Comparison of ENCODE assay signal across 8 cellular contexts in genomic region chr14:76929927-76930326, GRCh38.
DNase-seq lines count a peak whose midpoint lies in the region; ATAC-seq, FAIRE-seq and TF ChIP-seq lines count a peak whose summit lies in the region.

No MANE protein-coding gene starts in this region.

- POLR2A ChIA-PET in Panc1 (lab: Charles Lee): no interaction called here

- CTCF ChIA-PET in Panc1 (lab: Charles Lee): no interaction called here

- H3K9me3 ChIP-seq in Panc1 (ENCODE audit: control insufficient read depth, insufficient read depth, low read depth, low read length) (no peaks in the 10 kb centered on the region), neural progenitor cell (ENCODE audit: low read depth) (no peaks in the 10 kb centered on the region)

- TF ChIP-seq CTCF in Panc1 (IDR thresholded peaks at IDR 0.05) (no peak), neural progenitor cell (IDR thresholded peaks at IDR 0.05) (no peak)

- H3K4me3 ChIP-seq in Panc1 (ENCODE audit: low read depth in 2 of 2, low read length in 2 of 2) (no peak overlapping the region), neural progenitor cell (no peak overlapping the region)

- no peaks in the 10 kb centered on the region for H3K36me3 ChIP-seq in Panc1 (ENCODE audit: control insufficient read depth, insufficient read depth, low read length)
- no peaks in the 10 kb centered on the region for H3K36me3 ChIP-seq in neural progenitor cell

- intact Hi-C loops in Panc1 (cut with micrococcal nuclease; ENCODE audit: unreplicated experiment): no loop called here

- H3K27me3 ChIP-seq in Panc1 (ENCODE audit: control insufficient read depth, insufficient read depth, low read length) (no peaks in the 10 kb centered on the region), neural progenitor cell (no peaks in the 10 kb centered on the region)

- no TSS peak for BruUV-seq in Panc1 (replicated peaks; lab: Mats Ljungman, UMichigan)

- H3K27ac ChIP-seq in Panc1 (ENCODE audit: low read length): peak overlapping the region; percentile 21; the same call in 1 of the 2 replicates
- no peak overlapping the region for H3K27ac ChIP-seq in neural progenitor cell

- DNase-seq in GM12891 (ENCODE audit: insufficient read length, low spot score) (no peak), Panc1 (ENCODE audit: low read depth, low spot score) (no peak), neural progenitor cell (ENCODE audit: low spot score) (no peak), DMS153 (lab: John Stamatoyannopoulos, UW) (no peak), D341Med (ENCODE audit: low spot score) (no peak), hippocampal formation (lab: John Stamatoyannopoulos, UW) (no peak)
- DNase-seq in activated naive CD4-positive, alpha-beta T cell treated with anti-CD3 and anti-CD28 coated beads, Interleukin-2, amount 50 U/mL, for 16 hours: peak; percentile 42

- H3K4me1 ChIP-seq in Panc1 (ENCODE audit: control insufficient read depth, insufficient read depth, low read length): peaks cover 34% of the 10 kb centered on the region
- peaks cover 20% of the 10 kb centered on the region for H3K4me1 ChIP-seq in neural progenitor cell

- H3K4me3 Mint-ChIP-seq in neural progenitor cell: peak overlapping the region; percentile 25

- no peaks in the 10 kb centered on the region for H3K79me2 ChIP-seq in neural progenitor cell (ENCODE audit: low read depth)

- H4K20me1 ChIP-seq in neural progenitor cell (ENCODE audit: low read depth): no peaks in the 10 kb centered on the region

- peaks cover 17% of the 10 kb centered on the region for H3K27me3 Mint-ChIP-seq in neural progenitor cell (ENCODE audit: insufficient read depth, low read depth)

- H2AFZ ChIP-seq in neural progenitor cell (replicated peaks): no peak overlapping the region

- H3K27ac Mint-ChIP-seq in neural progenitor cell: peak overlapping the region; percentile 42

- no peak overlapping the region for H3K9ac ChIP-seq in neural progenitor cell

- peaks cover 5% of the 10 kb centered on the region for H3F3A ChIP-seq in neural progenitor cell (ENCODE audit: low read depth)

- TF ChIP-seq POLR2A in GM12891 (IDR thresholded peaks at IDR 0.05; ENCODE audit: low read depth, low read length): no peak

- FAIRE-seq in GM12891 (lab: Jason Lieb, UNC): peak; percentile 80

- ATAC-seq in Panc1: no peak
- ATAC-seq in HG03159 (IDR thresholded peaks at IDR 0.05; ENCODE audit: unreplicated experiment): no peak

- no peak overlapping the region for H3K4me2 ChIP-seq in neural progenitor cell

- in situ Hi-C loops in Panc1 (cut with HindIII; ENCODE audit: low pct_unique_long_range_greater_than_20kb, low sequenced_read_pairs): no loop called here

- peaks cover 82% of the 10 kb centered on the region for H3K4me1 Mint-ChIP-seq in neural progenitor cell

- H3K36me3 Mint-ChIP-seq in neural progenitor cell: no peaks in the 10 kb centered on the region

- H3K9me3 Mint-ChIP-seq in neural progenitor cell: no peaks in the 10 kb centered on the region

TF ChIP-seq in GM12891, 5 proteins besides CTCF, POLR2A, EP300 and RAD21:
- TF ChIP-seq TAF1 (IDR thresholded peaks at IDR 0.05; ENCODE audit: low read depth, low read length) (no peak), POLR2AphosphoS5 (IDR thresholded peaks at IDR 0.05; ENCODE audit: low read depth, low read length) (no peak), SPI1 (IDR thresholded peaks at IDR 0.05; ENCODE audit: low read depth, low read length) (no peak), POU2F2 (IDR thresholded peaks at IDR 0.05; ENCODE audit: low read depth, low read length) (no peak), PAX5 (IDR thresholded peaks at IDR 0.05; ENCODE audit: insufficient read depth, low read length, severe bottlenecking) (no peak)
